Comparison of ENCODE assay signal across 29 cellular contexts in genomic region chr2:145085616-145086015, GRCh38.
DNase-seq lines count a peak whose midpoint lies in the region; TF ChIP-seq lines count a peak whose summit lies in the region.
"Had no signal": no experiment of that assay in that cellular context is flagged by ENCODE, and none has a peak within 500 bp of the region (broad histone marks: within the 10 kb centered on the region; RNA-seq: fewer than 3 reads in every experiment).

No MANE protein-coding gene starts in this region.

- no peak overlapping the region for H3K4me3 ChIP-seq in GM23248
- H3K4me3 ChIP-seq in mesenchymal stem cell (ENCODE audit: insufficient read depth in 1 of 2, low read depth in 1 of 2, low read length in 2 of 2): no peak overlapping the region
- H3K4me3 ChIP-seq in smooth muscle cell: no peak overlapping the region
- H3K4me3 ChIP-seq: esophagus muscularis mucosa, prostate gland, SK-N-MC, skin epidermis had no signal

- H3K14ac ChIP-seq in mesenchymal stem cell (ENCODE audit: low read length in 2 of 2): no peak overlapping the region

- WGBS in GM23248 (ENCODE audit: low coverage in 1 of 2, low lambda C conversion rate in 2 of 2, missing lambda C conversion rate in 2 of 2), 2 experiments: 37 to 39% methylated on average over 3 of the region's 3 CpGs
- 37% methylated on average over 3 of the region's 3 CpGs for WGBS in mesenchymal stem cell
- 52% methylated on average over 3 of the region's 3 CpGs for WGBS in smooth muscle cell (ENCODE audit: low lambda C conversion rate)

- DNase-seq in GM23248: peak; percentile 48
- peak; percentile 53 for DNase-seq in mesenchymal stem cell
- DNase-seq in smooth muscle cell (lab: John Stamatoyannopoulos, UW; ENCODE audit: unreplicated experiment): no peak
- no peak for DNase-seq in stimulated activated CD4-positive, alpha-beta T cell treated with anti-CD3 and anti-CD28 coated beads, Interleukin-1b, Interleukin-23, amount 100 ng/mL, for 48 hours
- no peak for DNase-seq in immature natural killer cell
- DNase-seq in NCI-H345 (lab: John Stamatoyannopoulos, UW): no peak
- DNase-seq: activated CD4-positive, alpha-beta memory T cell treated with anti-CD3 and anti-CD28 coated beads, Interleukin-2, amount 10 ng/mL, durations not matched to agents 7 days and 5 days; activated CD4-positive, alpha-beta T cell treated with anti-CD3 and anti-CD28 coated beads for 1 hour; anterior cingulate cortex; caudate nucleus; DMS79; GF-D8; HCEC 1CT; NCI-H1105; NCI-H2029 treated with DMSO at 0.1 percent for 48 hours; NCI-H748 treated with DMSO at 0.1 percent for 48 hours; nephron progenitor cell; stimulated activated CD4-positive, alpha-beta T cell treated with anti-CD3 and anti-CD28 coated beads, Interleukin-2, amount 100 ng/mL, for 24 hours; T-helper 17 cell; trophoblast cell had no signal

- in situ Hi-C loops in GM23248 (cut with MboI): no loop called here

- no peaks in the 10 kb centered on the region for H3K36me3 Mint-ChIP-seq in brain
- peaks cover 0 to 4% (median 0%) of the 10 kb centered on the region in 3 donors for H3K36me3 Mint-ChIP-seq in immature natural killer cell
- H3K36me3 Mint-ChIP-seq: activated naive CD4-positive, alpha-beta T cell treated with anti-CD3 and anti-CD28 coated beads, Interleukin-2, amount 50 U/mL, for 24 hours had no signal

- H3K27ac ChIP-seq in GM23248 (0 out of 2 replicates have a peak overlapping the region, but pooled peaks have one; percentile 2), mesenchymal stem cell (ENCODE audit: low read length, poor library complexity, severe bottlenecking) (no peak overlapping the region), smooth muscle cell (ENCODE audit: low read depth) (peak overlapping the region; percentile 15)
- H3K27ac ChIP-seq: C4-2B, esophagus muscularis mucosa, prostate gland, SK-N-MC had no signal

- H4K20me1 ChIP-seq in GM23248 (ENCODE audit: insufficient read depth) (no peaks in the 10 kb centered on the region), smooth muscle cell (ENCODE audit: low read depth) (no peaks in the 10 kb centered on the region)

- H3K4ac ChIP-seq in mesenchymal stem cell (ENCODE audit: low read depth in 1 of 2, low read length in 2 of 2): no peak overlapping the region

- H2BK5ac ChIP-seq in mesenchymal stem cell (ENCODE audit: low read depth, low read length, poor library complexity, severe bottlenecking): no peak overlapping the region

- H3K36me3 ChIP-seq in GM23248 (ENCODE audit: low read depth) (no peaks in the 10 kb centered on the region), mesenchymal stem cell (ENCODE audit: control insufficient read depth in 1 of 2, insufficient read depth in 2 of 2, low read depth in 1 of 2, low read length in 2 of 2) (no peaks in the 10 kb centered on the region), smooth muscle cell (ENCODE audit: low read depth) (no peaks in the 10 kb centered on the region)
- H3K36me3 ChIP-seq: esophagus muscularis mucosa, prostate gland had no signal

- H3K4me1 Mint-ChIP-seq in brain: peaks cover 21% of the 10 kb centered on the region
- peaks cover 2% of the 10 kb centered on the region in 2 donors for H3K4me1 Mint-ChIP-seq in immature natural killer cell
- H3K4me1 Mint-ChIP-seq: activated CD4-positive, alpha-beta memory T cell treated with anti-CD3 and anti-CD28 coated beads, Interleukin-2, amount 10 ng/mL, durations not matched to agents 7 days and 5 days; activated naive CD4-positive, alpha-beta T cell treated with anti-CD3 and anti-CD28 coated beads, Interleukin-2, amount 50 U/mL, for 24 hours; activated T-helper 17 cell treated with anti-CD3 and anti-CD28 coated beads, Interleukin-2, amount 50 U/mL, for 72 hours; nephron progenitor cell; T-helper 17 cell had no signal

- H3K4me3 Mint-ChIP-seq in brain: no peak overlapping the region
- H3K4me3 Mint-ChIP-seq in immature natural killer cell: no peak overlapping the region
- H3K4me3 Mint-ChIP-seq: activated CD4-positive, alpha-beta memory T cell treated with anti-CD3 and anti-CD28 coated beads, Interleukin-2, amount 10 ng/mL, durations not matched to agents 7 days and 5 days; activated naive CD4-positive, alpha-beta T cell treated with anti-CD3 and anti-CD28 coated beads, Interleukin-2, amount 50 U/mL, for 24 hours; activated T-helper 17 cell treated with anti-CD3 and anti-CD28 coated beads, Interleukin-2, amount 50 U/mL, for 72 hours; dendritic cell treated with granulocyte-macrophage colony-stimulating factor and Interleukin-4, amounts not matched to agents 40 ng/mL and 50 ng/mL, for 4 days; nephron progenitor cell; T-helper 17 cell had no signal

- no peak overlapping the region for H4K8ac ChIP-seq in mesenchymal stem cell (ENCODE audit: low read length)

- H3K79me2 ChIP-seq in GM23248 (ENCODE audit: insufficient read depth) (no peaks in the 10 kb centered on the region), smooth muscle cell (ENCODE audit: low read depth) (no peaks in the 10 kb centered on the region)

- H3K23ac ChIP-seq in mesenchymal stem cell (ENCODE audit: low read length in 2 of 2): no peak overlapping the region

- no peaks in the 10 kb centered on the region for H3K9me3 ChIP-seq in GM23248 (ENCODE audit: low read depth)
- H3K9me3 ChIP-seq in mesenchymal stem cell (ENCODE audit: control insufficient read depth, low read length): peaks cover 4% of the 10 kb centered on the region
- H3K9me3 ChIP-seq in smooth muscle cell (replicated peaks; ENCODE audit: low read depth): no peaks in the 10 kb centered on the region
- H3K9me3 ChIP-seq: prostate gland had no signal

- no peaks in the 10 kb centered on the region for H3K79me1 ChIP-seq in mesenchymal stem cell (replicated peaks; ENCODE audit: low read length, poor library complexity, severe bottlenecking)

- H4K91ac ChIP-seq in mesenchymal stem cell (ENCODE audit: low read length): no peak overlapping the region

- peak overlapping the region in 1 of 2 experiments; percentile 75 for H3K18ac ChIP-seq in mesenchymal stem cell (ENCODE audit: low read depth in 1 of 2, low read length in 2 of 2)

- no peaks in the 10 kb centered on the region for H3K9me2 ChIP-seq in GM23248 (ENCODE audit: insufficient read depth)

- peaks cover under 1% of the 10 kb centered on the region; the same call in 1 of the 2 replicates for H3F3A ChIP-seq in GM23248 (ENCODE audit: insufficient read depth)
- H3F3A ChIP-seq in smooth muscle cell (ENCODE audit: low read depth): no peaks in the 10 kb centered on the region

- H3K4me2 ChIP-seq in GM23248 (ENCODE audit: unreplicated experiment) (peak overlapping the region; percentile 3), mesenchymal stem cell (ENCODE audit: low read length, poor library complexity, severe bottlenecking) (no peak overlapping the region), smooth muscle cell (no peak overlapping the region)

- H3K27me3 Mint-ChIP-seq in brain (peaks cover 3% of the 10 kb centered on the region), immature natural killer cell (ENCODE audit: low read depth in 3 of 3) (no peaks in the 10 kb centered on the region)
- H3K27me3 Mint-ChIP-seq: activated CD4-positive, alpha-beta memory T cell treated with anti-CD3 and anti-CD28 coated beads, Interleukin-2, amount 10 ng/mL, durations not matched to agents 7 days and 5 days; activated naive CD4-positive, alpha-beta T cell treated with anti-CD3 and anti-CD28 coated beads, Interleukin-2, amount 50 U/mL, for 24 hours; dendritic cell treated with granulocyte-macrophage colony-stimulating factor and Interleukin-4, amounts not matched to agents 40 ng/mL and 50 ng/mL, for 4 days had no signal

- H3K9me3 Mint-ChIP-seq in brain: peaks cover 4 to 6% (median 4%) of the 10 kb centered on the region in 5 experiments
- H3K9me3 Mint-ChIP-seq in immature natural killer cell: no peaks in the 10 kb centered on the region
- H3K9me3 Mint-ChIP-seq: activated CD4-positive, alpha-beta memory T cell treated with anti-CD3 and anti-CD28 coated beads, Interleukin-2, amount 10 ng/mL, durations not matched to agents 7 days and 5 days; activated naive CD4-positive, alpha-beta T cell treated with anti-CD3 and anti-CD28 coated beads, Interleukin-2, amount 50 U/mL, for 24 hours; activated T-helper 17 cell treated with anti-CD3 and anti-CD28 coated beads, Interleukin-2, amount 50 U/mL, for 72 hours; dendritic cell treated with granulocyte-macrophage colony-stimulating factor and Interleukin-4, amounts not matched to agents 40 ng/mL and 50 ng/mL, for 4 days had no signal

- H2AK5ac ChIP-seq in mesenchymal stem cell (ENCODE audit: low read length, severe bottlenecking): no peak overlapping the region

- H2BK15ac ChIP-seq in mesenchymal stem cell (ENCODE audit: low read depth, poor library complexity, severe bottlenecking): no peak overlapping the region

- H3K27ac Mint-ChIP-seq in brain (peak overlapping the region in 3 of 5 experiments; percentile 59 to 65 (median 60)), immature natural killer cell (no peak overlapping the region)
- H3K27ac Mint-ChIP-seq: activated CD4-positive, alpha-beta memory T cell treated with anti-CD3 and anti-CD28 coated beads, Interleukin-2, amount 10 ng/mL, durations not matched to agents 7 days and 5 days; activated naive CD4-positive, alpha-beta T cell treated with anti-CD3 and anti-CD28 coated beads, Interleukin-2, amount 50 U/mL, for 24 hours; activated T-helper 17 cell treated with anti-CD3 and anti-CD28 coated beads, Interleukin-2, amount 50 U/mL, for 72 hours; dendritic cell treated with granulocyte-macrophage colony-stimulating factor and Interleukin-4, amounts not matched to agents 40 ng/mL and 50 ng/mL, for 4 days; nephron progenitor cell; T-helper 17 cell had no signal

- TF ChIP-seq CTCF in brain (conservative IDR thresholded peaks at IDR 0.05) (no peak), smooth muscle cell (IDR thresholded peaks at IDR 0.05; ENCODE audit: borderline replicate concordance, insufficient read depth, poor library complexity, severe bottlenecking) (no peak)

- peak overlapping the region; percentile 9; the same call in 1 of the 2 replicates for H3K9ac ChIP-seq in GM23248
- peak overlapping the region; percentile 37 for H3K9ac ChIP-seq in mesenchymal stem cell (ENCODE audit: low read length)
- H3K9ac ChIP-seq in smooth muscle cell (ENCODE audit: low read depth): no peak overlapping the region

- peak overlapping the region in 1 of 2 experiments; percentile 63 for H2BK12ac ChIP-seq in mesenchymal stem cell (ENCODE audit: low read length in 2 of 2)

- H3K4me1 ChIP-seq in GM23248 (ENCODE audit: insufficient read depth) (peaks cover 10% of the 10 kb centered on the region), mesenchymal stem cell (ENCODE audit: control insufficient read depth, insufficient read depth, low read depth, low read length) (no peaks in the 10 kb centered on the region), smooth muscle cell (ENCODE audit: low read depth) (no peaks in the 10 kb centered on the region)
- H3K4me1 ChIP-seq: esophagus muscularis mucosa, prostate gland had no signal

- no peak overlapping the region for H2BK120ac ChIP-seq in mesenchymal stem cell (ENCODE audit: low read depth, low read length)

- H3K27me3 ChIP-seq in GM23248 (replicated peaks; ENCODE audit: insufficient read depth) (no peaks in the 10 kb centered on the region), mesenchymal stem cell (ENCODE audit: control insufficient read depth in 1 of 2, insufficient read depth in 1 of 2, low read length in 2 of 2) (no peaks in the 10 kb centered on the region), smooth muscle cell (ENCODE audit: low read depth) (no peaks in the 10 kb centered on the region)
- H3K27me3 ChIP-seq: esophagus muscularis mucosa had no signal

- H2AFZ ChIP-seq in GM23248 (peak overlapping the region; percentile 28; the same call in 1 of the 2 replicates), mesenchymal stem cell (ENCODE audit: low read depth, low read length) (no peak overlapping the region), smooth muscle cell (ENCODE audit: low read depth) (peak overlapping the region; percentile 54)

Comparison
In these comparisons a context has a peak if more than half of its experiments do, and no peak if none do; other contexts are left out.
1. DNase-seq: peak in GM23248 (single experiment) and mesenchymal stem cell (single experiment); none in smooth muscle cell (single experiment), stimulated activated CD4-positive, alpha-beta T cell treated with anti-CD3 and anti-CD28 coated beads, Interleukin-1b, Interleukin-23, amount 100 ng/mL, for 48 hours (single experiment), immature natural killer cell (0 of 3) and NCI-H345 (single experiment).
2. H3K27ac Mint-ChIP-seq: peak in brain (3 of 5); none in immature natural killer cell (0 of 6).